Comparison of ENCODE assay signal across 26 cellular contexts in the genomic region with DNA sequence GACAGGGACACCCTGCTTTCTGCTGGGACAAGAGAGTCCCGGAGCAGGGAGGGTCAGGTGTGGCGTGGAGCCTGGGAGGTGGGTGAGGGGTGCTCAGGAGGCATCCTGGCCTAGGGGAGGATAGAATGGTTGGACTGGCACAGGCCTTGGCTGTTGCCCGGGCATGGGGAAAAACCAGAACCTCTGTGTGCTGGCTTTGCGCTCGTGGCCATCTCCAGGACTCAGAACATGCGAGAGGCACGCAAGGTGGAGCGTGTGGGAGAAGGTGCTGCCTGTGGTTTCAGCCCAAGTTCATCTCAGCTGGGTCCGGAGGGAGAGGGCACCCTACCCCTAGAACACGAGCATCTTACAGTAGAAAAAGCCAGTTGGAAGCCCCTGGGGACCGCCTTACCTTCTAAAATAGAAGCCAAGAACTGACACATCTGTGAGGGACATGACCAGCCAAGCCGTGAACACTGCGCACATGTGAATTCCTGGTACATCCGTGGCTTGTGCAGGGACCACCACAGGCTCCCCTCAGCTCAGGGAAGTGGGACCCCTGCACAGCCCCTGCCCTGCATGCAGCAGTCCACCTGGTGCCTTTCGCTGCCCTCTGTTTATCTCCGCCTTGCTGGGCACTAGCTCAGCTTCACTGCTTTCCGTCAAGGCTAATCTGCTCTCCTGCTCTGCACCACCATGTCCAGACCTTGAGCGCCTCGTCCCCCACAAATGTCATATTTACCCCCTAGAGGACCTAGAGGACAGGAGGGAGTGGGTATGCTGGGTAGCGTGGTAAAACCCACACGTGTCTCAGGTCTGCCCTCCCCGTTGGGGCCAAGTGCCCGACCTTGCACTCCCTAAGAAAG. TPM values are rescaled to one million over a fixed set of nuclear protein-coding genes. Genes with fewer than 3 reads are reported as not detected.
DNase-seq lines count a peak whose midpoint lies in the region; ATAC-seq and TF ChIP-seq lines count a peak whose summit lies in the region.
"Had no signal": no experiment of that assay in that cellular context is flagged by ENCODE, and none has a peak within 500 bp of the region (broad histone marks: within the 10 kb centered on the region; RNA-seq: fewer than 3 reads in every experiment).

No MANE protein-coding gene starts in this region.

- H3K9me3 ChIP-seq in adrenal gland (replicated peaks in 1 of 3) (no peaks in the 10 kb centered on the region), neural progenitor cell (ENCODE audit: low read depth) (no peaks in the 10 kb centered on the region), upper lobe of left lung (no peaks in the 10 kb centered on the region)
- H3K9me3 ChIP-seq: ascending aorta, spleen, thoracic aorta had no signal

- H3K4me3 ChIP-seq in adrenal gland (no peak overlapping the region), neural progenitor cell (no peak overlapping the region), upper lobe of left lung (no peak overlapping the region)
- H3K4me3 ChIP-seq: ascending aorta, SK-N-MC, spleen, thoracic aorta had no signal

- H3K4me3 Mint-ChIP-seq in neural progenitor cell, result no peak overlapping the region
- H3K4me3 Mint-ChIP-seq in CD14-positive monocyte, result no peak overlapping the region
- H3K4me3 Mint-ChIP-seq: activated CD4-positive, alpha-beta T cell treated with anti-CD3 and anti-CD28 coated beads, Interleukin-2, amount 10 ng/mL, durations not matched to agents 7 days and 5 days; CD8-positive, alpha-beta T cell; central memory CD8-positive, alpha-beta T cell; memory B cell; stimulated activated memory B cell treated with anti-CD40 and anti-IgM and Interleukin-4, amounts not matched to agents 10 μg/mL and 1 μg/mL and 100 μg/mL, for 72 hours had no signal

- intact Hi-C loops in Right ventricle myocardium inferior (cut with DNase I), result no loop called here
- intact Hi-C loops in left ventricle myocardium superior (cut with micrococcal nuclease), result no loop called here
- intact Hi-C loops in adrenal gland (cut with DNase I), result no loop called here
- intact Hi-C loops in CD14-positive monocyte (cut with micrococcal nuclease), result no loop called here

- H3K27ac Mint-ChIP-seq in neural progenitor cell (peak overlapping the region; percentile 39), CD14-positive monocyte (peak overlapping the region in 1 of 7 donors; percentile 66)
- H3K27ac Mint-ChIP-seq: activated CD4-positive, alpha-beta T cell treated with anti-CD3 and anti-CD28 coated beads, Interleukin-2, amount 10 ng/mL, durations not matched to agents 7 days and 5 days; CD8-positive, alpha-beta T cell; memory B cell; stimulated activated memory B cell treated with anti-CD40 and anti-IgM and Interleukin-4, amounts not matched to agents 10 μg/mL and 1 μg/mL and 100 μg/mL, for 72 hours had no signal

- no peaks in the 10 kb centered on the region for H3K79me2 ChIP-seq in neural progenitor cell (ENCODE audit: low read depth)

- WGBS in adrenal gland, 4 donors, result 76 to 88% (median 83%) methylated on average over 21 to 23 of the region's 23 CpGs
- 83 to 89% methylated on average over 16 to 23 of the region's 23 CpGs for WGBS in upper lobe of left lung, 2 donors

- H3K27me3 ChIP-seq in adrenal gland, result no peaks in the 10 kb centered on the region
- H3K27me3 ChIP-seq in neural progenitor cell, result no peaks in the 10 kb centered on the region
- no peaks in the 10 kb centered on the region for H3K27me3 ChIP-seq in upper lobe of left lung
- H3K27me3 ChIP-seq: ascending aorta, spleen had no signal

- H3K27ac ChIP-seq in adrenal gland (no peak overlapping the region), neural progenitor cell (no peak overlapping the region), upper lobe of left lung (no peak overlapping the region)
- H3K27ac ChIP-seq: ascending aorta, HL-60, SK-N-MC, spleen, thoracic aorta had no signal

- H3K36me3 Mint-ChIP-seq in neural progenitor cell (no peaks in the 10 kb centered on the region), CD14-positive monocyte (no peaks in the 10 kb centered on the region)
- H3K36me3 Mint-ChIP-seq: CD8-positive, alpha-beta T cell; memory B cell had no signal

- ATAC-seq in Right ventricle myocardium inferior, result peak; percentile 10
- ATAC-seq in left ventricle myocardium superior, result no peak
- ATAC-seq in upper lobe of left lung (ENCODE audit: low FRiP score in 2 of 2), result peak; percentile 6 to 15
- ATAC-seq in HG03095 (IDR thresholded peaks at IDR 0.05; ENCODE audit: unreplicated experiment), result no peak
- ATAC-seq: CD8-positive, alpha-beta T cell; HCT116; stimulated activated memory B cell treated with anti-CD40 and anti-IgM and Interleukin-4, amounts not matched to agents 10 μg/mL and 1 μg/mL and 100 μg/mL, for 72 hours had no signal

- no peaks in the 10 kb centered on the region for H4K20me1 ChIP-seq in neural progenitor cell (ENCODE audit: low read depth)

- no peak for TF ChIP-seq EP300 in upper lobe of left lung (IDR thresholded peaks at IDR 0.05)

- TF ChIP-seq CTCF in adrenal gland (IDR thresholded peaks at IDR 0.05), result no peak
- TF ChIP-seq CTCF in neural progenitor cell (IDR thresholded peaks at IDR 0.05), result no peak
- TF ChIP-seq CTCF in upper lobe of left lung (IDR thresholded peaks at IDR 0.05), result no peak
- TF ChIP-seq CTCF in CD14-positive monocyte (IDR thresholded peaks at IDR 0.05), result no peak

- no peak overlapping the region for H3K4me2 ChIP-seq in neural progenitor cell

- H3K4me1 Mint-ChIP-seq in neural progenitor cell (no peaks in the 10 kb centered on the region), CD14-positive monocyte (no peaks in the 10 kb centered on the region)
- H3K4me1 Mint-ChIP-seq: activated CD4-positive, alpha-beta T cell treated with anti-CD3 and anti-CD28 coated beads, Interleukin-2, amount 10 ng/mL, durations not matched to agents 7 days and 5 days; central memory CD8-positive, alpha-beta T cell had no signal

- no peak overlapping the region for H3K9ac ChIP-seq in neural progenitor cell

- no peak overlapping the region for H2AFZ ChIP-seq in neural progenitor cell (replicated peaks)

- H3K4me1 ChIP-seq in adrenal gland (replicated peaks in 1 of 2) (no peaks in the 10 kb centered on the region), neural progenitor cell (no peaks in the 10 kb centered on the region), upper lobe of left lung (no peaks in the 10 kb centered on the region)
- H3K4me1 ChIP-seq: ascending aorta had no signal

- H3K9me3 Mint-ChIP-seq in neural progenitor cell, result no peaks in the 10 kb centered on the region
- peaks cover 0 to 3% (median 0%) of the 10 kb centered on the region in 7 donors for H3K9me3 Mint-ChIP-seq in CD14-positive monocyte
- H3K9me3 Mint-ChIP-seq: activated CD4-positive, alpha-beta T cell treated with anti-CD3 and anti-CD28 coated beads, Interleukin-2, amount 10 ng/mL, durations not matched to agents 7 days and 5 days; CD8-positive, alpha-beta T cell; central memory CD8-positive, alpha-beta T cell; memory B cell; stimulated activated memory B cell treated with anti-CD40 and anti-IgM and Interleukin-4, amounts not matched to agents 10 μg/mL and 1 μg/mL and 100 μg/mL, for 72 hours had no signal

- no peaks in the 10 kb centered on the region for H3F3A ChIP-seq in neural progenitor cell (ENCODE audit: low read depth)

- DNase-seq in Right ventricle myocardium inferior (ENCODE audit: missing footprints), result peak; percentile 46
- no peak for DNase-seq in left ventricle myocardium superior
- peak in 4 of 7 donors; percentile 3 to 33 (median 11) for DNase-seq in adrenal gland
- peak; percentile 0 for DNase-seq in neural progenitor cell (ENCODE audit: low spot score)
- peak; percentile 16 to 29 for DNase-seq in upper lobe of left lung
- no peak for DNase-seq in CD14-positive monocyte (ENCODE audit: low spot score)
- DNase-seq in middle frontal gyrus (ENCODE audit: extremely low spot score, low spot score), result no peak
- DNase-seq: activated CD4-positive, alpha-beta T cell treated with anti-CD3 and anti-CD28 coated beads, Interleukin-2, amount 10 ng/mL, durations not matched to agents 7 days and 5 days; activated naive CD4-positive, alpha-beta T cell treated with anti-CD3 and anti-CD28 coated beads, Interleukin-2, amount 50 U/mL, for 16 hours; CD8-positive, alpha-beta T cell; Kasumi-1; NCI-H1694 treated with DMSO at 0.1 percent for 48 hours; NCI-H526 treated with DMSO at 0.1 percent for 48 hours; nucleus accumbens; retina; spleen; stimulated activated CD4-positive, alpha-beta T cell treated with anti-CD3 and anti-CD28 coated beads, Interleukin-2, amount 100 ng/mL, for 48 hours had no signal

- H3K36me3 ChIP-seq in adrenal gland (replicated peaks in 1 of 2) (no peaks in the 10 kb centered on the region), neural progenitor cell (no peaks in the 10 kb centered on the region), upper lobe of left lung (no peaks in the 10 kb centered on the region)
- H3K36me3 ChIP-seq: ascending aorta, spleen, thoracic aorta had no signal

- H3K27me3 Mint-ChIP-seq in neural progenitor cell (ENCODE audit: insufficient read depth, low read depth) (peaks cover 8% of the 10 kb centered on the region), CD14-positive monocyte (ENCODE audit: low read depth in 3 of 3) (peaks cover 2 to 8% (median 5%) of the 10 kb centered on the region in 3 donors)
- H3K27me3 Mint-ChIP-seq: activated CD4-positive, alpha-beta T cell treated with anti-CD3 and anti-CD28 coated beads, Interleukin-2, amount 10 ng/mL, durations not matched to agents 7 days and 5 days; memory B cell; stimulated activated memory B cell treated with anti-CD40 and anti-IgM and Interleukin-4, amounts not matched to agents 10 μg/mL and 1 μg/mL and 100 μg/mL, for 72 hours had no signal

- TF ChIP-seq POLR2A in adrenal gland (IDR thresholded peaks at IDR 0.05) (no peak), upper lobe of left lung (IDR thresholded peaks at IDR 0.05) (no peak)

RNA-seq across cellular contexts. Expression of gene MSANTD1, which starts 13.5 kb away (rescaled TPM):
- 0.51 TPM for total RNA-seq in Right ventricle myocardium inferior
- 0.45 TPM for total RNA-seq in left ventricle myocardium superior
- total RNA-seq in adrenal gland, result 1 to 10 TPM in 1 of 8 donors, under 1 TPM in 6, not detected in 1; 0.28 to 3.0 (median 0.46) TPM
- polyA plus RNA-seq in adrenal gland, result 1 to 10 TPM in 1 of 3 donors, under 1 TPM in 2; 0.05 to 1.1 (median 0.24) TPM
- total RNA-seq in neural progenitor cell (ENCODE audit: low replicate concordance), result 0.17 and 0.25 TPM in 2 replicates
- 1 to 10 TPM in 5 of 6 donors, under 1 TPM in 1; 1.00 to 7.3 (median 1.8) TPM for total RNA-seq in upper lobe of left lung
- polyA plus RNA-seq in CD14-positive monocyte, result not detected
- total RNA-seq: ascending aorta had no signal

RNA-seq across cellular contexts. Expression of gene RGS12, which starts 30.4 kb away (rescaled TPM):
- total RNA-seq in Right ventricle myocardium inferior (21.0 TPM), left ventricle myocardium superior (14.6 TPM), adrenal gland (10 to 100 TPM; 15.5 to 35.2 (median 21.9) TPM), neural progenitor cell (ENCODE audit: low replicate concordance) (36.6 and 140 TPM in 2 replicates), upper lobe of left lung (100 to 1,000 TPM in 1 of 6 donors, 10 to 100 TPM in 5; 17.8 to 124 (median 49.7) TPM)
- polyA plus RNA-seq in adrenal gland (10 to 100 TPM in 2 of 3 donors, 1 to 10 TPM in 1; 8.2 to 73.9 (median 33.8) TPM), CD14-positive monocyte (1 to 10 TPM in 1 of 2 donors, under 1 TPM in 1; 0.75 to 2.7 TPM)

Comparison
In these comparisons a context has a peak if more than half of its experiments do, and no peak if none do; other contexts are left out.
1. ATAC-seq: peak in Right ventricle myocardium inferior (single experiment) and upper lobe of left lung (2 of 2); none in left ventricle myocardium superior (single experiment) and HG03095 (single experiment).
2. DNase-seq: peak in Right ventricle myocardium inferior (single experiment), adrenal gland (4 of 7), neural progenitor cell (single experiment) and upper lobe of left lung (2 of 2); none in left ventricle myocardium superior (single experiment), CD14-positive monocyte (single experiment) and middle frontal gyrus (single experiment).